ENCODE assay signal across 1 cellular context in the genomic region with DNA sequence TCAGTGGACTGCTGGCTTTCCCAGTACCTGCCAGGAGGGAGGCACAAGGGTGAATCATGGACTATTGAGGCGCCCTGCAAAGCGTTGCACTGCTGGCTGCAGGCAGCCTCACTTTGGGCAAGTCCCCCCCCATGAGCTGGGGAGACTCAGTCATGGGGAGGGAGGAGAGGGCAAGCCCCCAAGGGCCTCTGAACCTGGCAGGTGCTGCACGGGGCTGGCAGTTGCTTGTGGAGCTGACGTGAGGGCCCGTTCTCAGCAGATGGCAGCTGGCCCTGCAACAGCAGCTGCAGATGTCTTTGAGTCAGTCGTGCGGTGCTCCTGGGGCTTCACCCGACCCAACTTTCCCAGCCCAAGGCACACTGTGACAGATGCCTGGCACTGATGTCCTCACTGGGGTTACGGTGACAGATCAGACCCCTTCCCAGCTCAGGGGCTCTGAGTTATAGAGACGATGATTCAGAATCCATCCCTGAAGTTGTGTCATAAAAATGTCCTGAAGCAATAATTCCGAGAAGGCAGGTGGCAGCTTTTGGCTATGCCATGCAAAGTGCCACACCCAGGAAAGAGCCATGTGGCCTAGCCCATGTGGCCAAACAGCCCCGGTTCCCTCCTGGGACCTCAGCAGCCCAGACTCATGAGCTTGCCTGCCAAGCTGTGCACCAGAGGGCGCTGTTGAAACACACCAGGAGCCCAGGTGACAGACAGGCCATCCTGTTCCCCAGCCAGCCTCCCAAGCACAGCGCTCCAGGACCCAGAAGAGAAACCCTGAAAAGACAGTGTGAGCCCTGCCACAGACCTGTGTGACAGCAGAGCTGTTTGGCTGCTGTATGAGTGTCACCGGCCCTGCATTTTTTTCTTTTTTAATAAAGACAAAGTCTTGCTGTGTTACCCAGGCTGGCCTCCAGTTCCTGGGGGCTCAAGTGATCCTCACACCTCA.
TF ChIP-seq lines count a peak whose summit lies in the region.

No MANE protein-coding gene starts in this region.

TF ChIP-seq in K562, 482 proteins besides CTCF, POLR2A, EP300 and RAD21 (continued from another document and continues in another):
- TF ChIP-seq, protein P1, sequence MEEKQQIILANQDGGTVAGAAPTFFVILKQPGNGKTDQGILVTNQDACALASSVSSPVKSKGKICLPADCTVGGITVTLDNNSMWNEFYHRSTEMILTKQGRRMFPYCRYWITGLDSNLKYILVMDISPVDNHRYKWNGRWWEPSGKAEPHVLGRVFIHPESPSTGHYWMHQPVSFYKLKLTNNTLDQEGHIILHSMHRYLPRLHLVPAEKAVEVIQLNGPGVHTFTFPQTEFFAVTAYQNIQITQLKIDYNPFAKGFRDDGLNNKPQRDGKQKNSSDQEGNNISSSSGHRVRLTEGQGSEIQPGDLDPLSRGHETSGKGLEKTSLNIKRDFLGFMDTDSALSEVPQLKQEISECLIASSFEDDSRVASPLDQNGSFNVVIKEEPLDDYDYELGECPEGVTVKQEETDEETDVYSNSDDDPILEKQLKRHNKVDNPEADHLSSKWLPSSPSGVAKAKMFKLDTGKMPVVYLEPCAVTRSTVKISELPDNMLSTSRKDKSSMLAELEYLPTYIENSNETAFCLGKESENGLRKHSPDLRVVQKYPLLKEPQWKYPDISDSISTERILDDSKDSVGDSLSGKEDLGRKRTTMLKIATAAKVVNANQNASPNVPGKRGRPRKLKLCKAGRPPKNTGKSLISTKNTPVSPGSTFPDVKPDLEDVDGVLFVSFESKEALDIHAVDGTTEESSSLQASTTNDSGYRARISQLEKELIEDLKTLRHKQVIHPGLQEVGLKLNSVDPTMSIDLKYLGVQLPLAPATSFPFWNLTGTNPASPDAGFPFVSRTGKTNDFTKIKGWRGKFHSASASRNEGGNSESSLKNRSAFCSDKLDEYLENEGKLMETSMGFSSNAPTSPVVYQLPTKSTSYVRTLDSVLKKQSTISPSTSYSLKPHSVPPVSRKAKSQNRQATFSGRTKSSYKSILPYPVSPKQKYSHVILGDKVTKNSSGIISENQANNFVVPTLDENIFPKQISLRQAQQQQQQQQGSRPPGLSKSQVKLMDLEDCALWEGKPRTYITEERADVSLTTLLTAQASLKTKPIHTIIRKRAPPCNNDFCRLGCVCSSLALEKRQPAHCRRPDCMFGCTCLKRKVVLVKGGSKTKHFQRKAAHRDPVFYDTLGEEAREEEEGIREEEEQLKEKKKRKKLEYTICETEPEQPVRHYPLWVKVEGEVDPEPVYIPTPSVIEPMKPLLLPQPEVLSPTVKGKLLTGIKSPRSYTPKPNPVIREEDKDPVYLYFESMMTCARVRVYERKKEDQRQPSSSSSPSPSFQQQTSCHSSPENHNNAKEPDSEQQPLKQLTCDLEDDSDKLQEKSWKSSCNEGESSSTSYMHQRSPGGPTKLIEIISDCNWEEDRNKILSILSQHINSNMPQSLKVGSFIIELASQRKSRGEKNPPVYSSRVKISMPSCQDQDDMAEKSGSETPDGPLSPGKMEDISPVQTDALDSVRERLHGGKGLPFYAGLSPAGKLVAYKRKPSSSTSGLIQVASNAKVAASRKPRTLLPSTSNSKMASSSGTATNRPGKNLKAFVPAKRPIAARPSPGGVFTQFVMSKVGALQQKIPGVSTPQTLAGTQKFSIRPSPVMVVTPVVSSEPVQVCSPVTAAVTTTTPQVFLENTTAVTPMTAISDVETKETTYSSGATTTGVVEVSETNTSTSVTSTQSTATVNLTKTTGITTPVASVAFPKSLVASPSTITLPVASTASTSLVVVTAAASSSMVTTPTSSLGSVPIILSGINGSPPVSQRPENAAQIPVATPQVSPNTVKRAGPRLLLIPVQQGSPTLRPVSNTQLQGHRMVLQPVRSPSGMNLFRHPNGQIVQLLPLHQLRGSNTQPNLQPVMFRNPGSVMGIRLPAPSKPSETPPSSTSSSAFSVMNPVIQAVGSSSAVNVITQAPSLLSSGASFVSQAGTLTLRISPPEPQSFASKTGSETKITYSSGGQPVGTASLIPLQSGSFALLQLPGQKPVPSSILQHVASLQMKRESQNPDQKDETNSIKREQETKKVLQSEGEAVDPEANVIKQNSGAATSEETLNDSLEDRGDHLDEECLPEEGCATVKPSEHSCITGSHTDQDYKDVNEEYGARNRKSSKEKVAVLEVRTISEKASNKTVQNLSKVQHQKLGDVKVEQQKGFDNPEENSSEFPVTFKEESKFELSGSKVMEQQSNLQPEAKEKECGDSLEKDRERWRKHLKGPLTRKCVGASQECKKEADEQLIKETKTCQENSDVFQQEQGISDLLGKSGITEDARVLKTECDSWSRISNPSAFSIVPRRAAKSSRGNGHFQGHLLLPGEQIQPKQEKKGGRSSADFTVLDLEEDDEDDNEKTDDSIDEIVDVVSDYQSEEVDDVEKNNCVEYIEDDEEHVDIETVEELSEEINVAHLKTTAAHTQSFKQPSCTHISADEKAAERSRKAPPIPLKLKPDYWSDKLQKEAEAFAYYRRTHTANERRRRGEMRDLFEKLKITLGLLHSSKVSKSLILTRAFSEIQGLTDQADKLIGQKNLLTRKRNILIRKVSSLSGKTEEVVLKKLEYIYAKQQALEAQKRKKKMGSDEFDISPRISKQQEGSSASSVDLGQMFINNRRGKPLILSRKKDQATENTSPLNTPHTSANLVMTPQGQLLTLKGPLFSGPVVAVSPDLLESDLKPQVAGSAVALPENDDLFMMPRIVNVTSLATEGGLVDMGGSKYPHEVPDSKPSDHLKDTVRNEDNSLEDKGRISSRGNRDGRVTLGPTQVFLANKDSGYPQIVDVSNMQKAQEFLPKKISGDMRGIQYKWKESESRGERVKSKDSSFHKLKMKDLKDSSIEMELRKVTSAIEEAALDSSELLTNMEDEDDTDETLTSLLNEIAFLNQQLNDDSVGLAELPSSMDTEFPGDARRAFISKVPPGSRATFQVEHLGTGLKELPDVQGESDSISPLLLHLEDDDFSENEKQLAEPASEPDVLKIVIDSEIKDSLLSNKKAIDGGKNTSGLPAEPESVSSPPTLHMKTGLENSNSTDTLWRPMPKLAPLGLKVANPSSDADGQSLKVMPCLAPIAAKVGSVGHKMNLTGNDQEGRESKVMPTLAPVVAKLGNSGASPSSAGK (IDR thresholded peaks at IDR 0.05): no peak
- TF ChIP-seq TCF3 (CRISPR knock-in tag; IDR thresholded peaks at IDR 0.05) (no peak), TEAD4 (IDR thresholded peaks at IDR 0.05; ENCODE audit: low read length) (peak; percentile 10; the same call in 1 of the 2 replicates), TEAD4 (CRISPR knock-in tag; IDR thresholded peaks at IDR 0.05; ENCODE audit: borderline replicate concordance) (no peak), ZNF3 (CRISPR knock-in tag; IDR thresholded peaks at IDR 0.05) (no peak), ZNF717 (CRISPR knock-in tag; IDR thresholded peaks at IDR 0.05) (no peak), POLR2G (IDR thresholded peaks at IDR 0.05; ENCODE audit: low read depth, low read length) (peak; percentile 36; the same call in 1 of the 2 replicates), ZNF707 (CRISPR knock-in tag; conservative IDR thresholded peaks at IDR 0.05) (no peak), ZKSCAN1 (IDR thresholded peaks at IDR 0.05; ENCODE audit: low read depth, low read length) (peak; percentile 24; the same call in 1 of the 2 replicates), PCBP2 (IDR thresholded peaks at IDR 0.05; ENCODE audit: low read depth, low read length, poor library complexity, severe bottlenecking) (no peak), TAF9B (IDR thresholded peaks at IDR 0.05; ENCODE audit: partially characterized antibody) (no peak), HDAC2 (IDR thresholded peaks at IDR 0.05) (no peak), MXI1 (IDR thresholded peaks at IDR 0.05; ENCODE audit: low read depth, low read length) (no peak), ZBED1 (IDR thresholded peaks at IDR 0.05) (no peak), TFAM (CRISPR knock-in tag; conservative IDR thresholded peaks at IDR 0.05) (no peak), SMARCA5 (IDR thresholded peaks at IDR 0.05) (0 out of 2 replicates have a peak, but pooled peaks have one; percentile 23), DDX20 (tag; IDR thresholded peaks at IDR 0.05; ENCODE audit: low read depth) (no peak), CBFA2T3 (IDR thresholded peaks at IDR 0.05) (no peak), HDAC6 (IDR thresholded peaks at IDR 0.05; ENCODE audit: low read depth, low read length) (no peak), ZNF311 (CRISPR knock-in tag; IDR thresholded peaks at IDR 0.05) (no peak), MYBL2 (IDR thresholded peaks at IDR 0.05; ENCODE audit: low read depth) (no peak), MYBL2 (CRISPR knock-in tag; IDR thresholded peaks at IDR 0.05; ENCODE audit: borderline replicate concordance) (no peak), SMAD2 (IDR thresholded peaks at IDR 0.05; ENCODE audit: low read depth, low read length) (no peak), STAG1 (CRISPR knock-in tag; IDR thresholded peaks at IDR 0.05; ENCODE audit: borderline replicate concordance) (peak; percentile 83; the same call in 1 of the 2 replicates), NFYB (IDR thresholded peaks at IDR 0.05; ENCODE audit: extremely low read depth, insufficient read length) (no peak), BHLHE40 (IDR thresholded peaks at IDR 0.05; ENCODE audit: low read length) (peak; percentile 24; the same call in 1 of the 2 replicates), GTF2E2 (tag; IDR thresholded peaks at IDR 0.05) (no peak), NELFE (IDR thresholded peaks at IDR 0.05; ENCODE audit: insufficient read depth, insufficient read length) (no peak), MTA3 (IDR thresholded peaks at IDR 0.05; ENCODE audit: borderline replicate concordance) (no peak)
- TF ChIP-seq, protein P2, sequence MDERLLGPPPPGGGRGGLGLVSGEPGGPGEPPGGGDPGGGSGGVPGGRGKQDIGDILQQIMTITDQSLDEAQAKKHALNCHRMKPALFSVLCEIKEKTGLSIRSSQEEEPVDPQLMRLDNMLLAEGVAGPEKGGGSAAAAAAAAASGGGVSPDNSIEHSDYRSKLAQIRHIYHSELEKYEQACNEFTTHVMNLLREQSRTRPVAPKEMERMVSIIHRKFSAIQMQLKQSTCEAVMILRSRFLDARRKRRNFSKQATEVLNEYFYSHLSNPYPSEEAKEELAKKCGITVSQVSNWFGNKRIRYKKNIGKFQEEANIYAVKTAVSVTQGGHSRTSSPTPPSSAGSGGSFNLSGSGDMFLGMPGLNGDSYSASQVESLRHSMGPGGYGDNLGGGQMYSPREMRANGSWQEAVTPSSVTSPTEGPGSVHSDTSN (CRISPR knock-in tag; IDR thresholded peaks at IDR 0.05; ENCODE audit: low read depth): no peak
- TF ChIP-seq, protein P2 (tag; conservative IDR thresholded peaks at IDR 0.05; ENCODE audit: low read depth): peak; percentile 83
- TF ChIP-seq, protein P3, sequence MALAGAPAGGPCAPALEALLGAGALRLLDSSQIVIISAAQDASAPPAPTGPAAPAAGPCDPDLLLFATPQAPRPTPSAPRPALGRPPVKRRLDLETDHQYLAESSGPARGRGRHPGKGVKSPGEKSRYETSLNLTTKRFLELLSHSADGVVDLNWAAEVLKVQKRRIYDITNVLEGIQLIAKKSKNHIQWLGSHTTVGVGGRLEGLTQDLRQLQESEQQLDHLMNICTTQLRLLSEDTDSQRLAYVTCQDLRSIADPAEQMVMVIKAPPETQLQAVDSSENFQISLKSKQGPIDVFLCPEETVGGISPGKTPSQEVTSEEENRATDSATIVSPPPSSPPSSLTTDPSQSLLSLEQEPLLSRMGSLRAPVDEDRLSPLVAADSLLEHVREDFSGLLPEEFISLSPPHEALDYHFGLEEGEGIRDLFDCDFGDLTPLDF (CRISPR knock-in tag; IDR thresholded peaks at IDR 0.05): no peak
- TF ChIP-seq, protein P4, sequence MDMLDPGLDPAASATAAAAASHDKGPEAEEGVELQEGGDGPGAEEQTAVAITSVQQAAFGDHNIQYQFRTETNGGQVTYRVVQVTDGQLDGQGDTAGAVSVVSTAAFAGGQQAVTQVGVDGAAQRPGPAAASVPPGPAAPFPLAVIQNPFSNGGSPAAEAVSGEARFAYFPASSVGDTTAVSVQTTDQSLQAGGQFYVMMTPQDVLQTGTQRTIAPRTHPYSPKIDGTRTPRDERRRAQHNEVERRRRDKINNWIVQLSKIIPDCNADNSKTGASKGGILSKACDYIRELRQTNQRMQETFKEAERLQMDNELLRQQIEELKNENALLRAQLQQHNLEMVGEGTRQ (CRISPR knock-in tag; IDR thresholded peaks at IDR 0.05): no peak
- TF ChIP-seq, protein P5, sequence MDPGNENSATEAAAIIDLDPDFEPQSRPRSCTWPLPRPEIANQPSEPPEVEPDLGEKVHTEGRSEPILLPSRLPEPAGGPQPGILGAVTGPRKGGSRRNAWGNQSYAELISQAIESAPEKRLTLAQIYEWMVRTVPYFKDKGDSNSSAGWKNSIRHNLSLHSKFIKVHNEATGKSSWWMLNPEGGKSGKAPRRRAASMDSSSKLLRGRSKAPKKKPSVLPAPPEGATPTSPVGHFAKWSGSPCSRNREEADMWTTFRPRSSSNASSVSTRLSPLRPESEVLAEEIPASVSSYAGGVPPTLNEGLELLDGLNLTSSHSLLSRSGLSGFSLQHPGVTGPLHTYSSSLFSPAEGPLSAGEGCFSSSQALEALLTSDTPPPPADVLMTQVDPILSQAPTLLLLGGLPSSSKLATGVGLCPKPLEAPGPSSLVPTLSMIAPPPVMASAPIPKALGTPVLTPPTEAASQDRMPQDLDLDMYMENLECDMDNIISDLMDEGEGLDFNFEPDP (CRISPR knock-in tag; IDR thresholded peaks at IDR 0.05): no peak
- TF ChIP-seq, protein P6, sequence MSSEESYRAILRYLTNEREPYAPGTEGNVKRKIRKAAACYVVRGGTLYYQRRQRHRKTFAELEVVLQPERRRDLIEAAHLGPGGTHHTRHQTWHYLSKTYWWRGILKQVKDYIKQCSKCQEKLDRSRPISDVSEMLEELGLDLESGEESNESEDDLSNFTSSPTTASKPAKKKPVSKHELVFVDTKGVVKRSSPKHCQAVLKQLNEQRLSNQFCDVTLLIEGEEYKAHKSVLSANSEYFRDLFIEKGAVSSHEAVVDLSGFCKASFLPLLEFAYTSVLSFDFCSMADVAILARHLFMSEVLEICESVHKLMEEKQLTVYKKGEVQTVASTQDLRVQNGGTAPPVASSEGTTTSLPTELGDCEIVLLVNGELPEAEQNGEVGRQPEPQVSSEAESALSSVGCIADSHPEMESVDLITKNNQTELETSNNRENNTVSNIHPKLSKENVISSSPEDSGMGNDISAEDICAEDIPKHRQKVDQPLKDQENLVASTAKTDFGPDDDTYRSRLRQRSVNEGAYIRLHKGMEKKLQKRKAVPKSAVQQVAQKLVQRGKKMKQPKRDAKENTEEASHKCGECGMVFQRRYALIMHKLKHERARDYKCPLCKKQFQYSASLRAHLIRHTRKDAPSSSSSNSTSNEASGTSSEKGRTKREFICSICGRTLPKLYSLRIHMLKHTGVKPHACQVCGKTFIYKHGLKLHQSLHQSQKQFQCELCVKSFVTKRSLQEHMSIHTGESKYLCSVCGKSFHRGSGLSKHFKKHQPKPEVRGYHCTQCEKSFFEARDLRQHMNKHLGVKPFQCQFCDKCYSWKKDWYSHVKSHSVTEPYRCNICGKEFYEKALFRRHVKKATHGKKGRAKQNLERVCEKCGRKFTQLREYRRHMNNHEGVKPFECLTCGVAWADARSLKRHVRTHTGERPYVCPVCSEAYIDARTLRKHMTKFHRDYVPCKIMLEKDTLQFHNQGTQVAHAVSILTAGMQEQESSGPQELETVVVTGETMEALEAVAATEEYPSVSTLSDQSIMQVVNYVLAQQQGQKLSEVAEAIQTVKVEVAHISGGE (CRISPR knock-in tag; IDR thresholded peaks at IDR 0.05): no peak
- TF ChIP-seq, protein P7, sequence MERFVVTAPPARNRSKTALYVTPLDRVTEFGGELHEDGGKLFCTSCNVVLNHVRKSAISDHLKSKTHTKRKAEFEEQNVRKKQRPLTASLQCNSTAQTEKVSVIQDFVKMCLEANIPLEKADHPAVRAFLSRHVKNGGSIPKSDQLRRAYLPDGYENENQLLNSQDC (CRISPR knock-in tag; IDR thresholded peaks at IDR 0.05): no peak
